ENCODE assay signal across 8 cellular contexts in the genomic region with DNA sequence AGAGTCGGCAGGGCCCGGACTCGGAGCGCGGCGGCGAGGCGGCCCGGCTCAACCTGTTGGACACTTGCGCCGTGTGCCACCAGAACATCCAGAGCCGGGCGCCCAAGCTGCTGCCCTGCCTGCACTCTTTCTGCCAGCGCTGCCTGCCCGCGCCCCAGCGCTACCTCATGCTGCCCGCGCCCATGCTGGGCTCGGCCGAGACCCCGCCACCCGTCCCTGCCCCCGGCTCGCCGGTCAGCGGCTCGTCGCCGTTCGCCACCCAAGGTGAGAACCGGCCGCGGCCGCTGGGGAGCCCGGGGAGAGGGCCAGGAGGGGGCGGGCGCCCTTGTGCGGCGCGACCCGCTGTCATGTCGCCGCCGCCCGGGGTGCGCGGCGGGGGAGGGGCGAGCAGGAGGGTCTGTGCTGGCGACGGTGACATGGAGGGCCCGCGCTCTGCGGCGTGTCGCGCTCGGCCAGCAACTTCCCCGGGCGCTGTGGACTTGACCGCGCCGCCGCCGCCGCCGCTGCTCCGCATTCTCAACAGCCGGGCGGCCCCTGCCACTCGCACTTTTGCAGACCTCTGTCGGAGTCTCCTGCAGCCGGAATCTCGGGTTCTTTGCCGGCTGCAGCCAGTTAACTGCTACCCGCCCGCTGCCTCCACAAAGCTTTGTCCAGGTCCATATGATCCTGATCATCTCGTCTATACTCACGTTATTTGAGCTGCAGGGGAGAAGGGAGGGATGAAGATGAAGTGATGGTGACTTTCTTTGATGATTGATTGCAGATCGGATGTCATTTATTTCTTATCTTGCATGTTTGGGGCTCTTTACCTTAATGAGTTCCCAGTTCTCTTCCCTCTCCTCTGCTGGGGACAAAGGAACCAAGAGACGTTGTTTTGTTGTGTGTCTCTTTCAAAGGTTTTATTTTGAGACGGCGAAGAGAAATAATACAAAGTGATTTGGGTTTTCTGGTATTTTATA. TPM values are rescaled to one million over a fixed set of nuclear protein-coding genes. Genes with fewer than 3 reads are reported as not detected.
DNase-seq lines count a peak whose midpoint lies in the region; ATAC-seq and TF ChIP-seq lines count a peak whose summit lies in the region.

No MANE protein-coding gene starts in this region.

- H3K4me3 Mint-ChIP-seq in activated T-helper 2 cell treated with anti-CD3 and anti-CD28 coated beads, Interferon-gamma antibody, Interleukin-2, Interleukin-4, amounts not matched to agents 10 μg/mL and 5 μg/mL and 100 μg/mL, durations not matched to agents 14 hours and 24 hours and 36 hours (ENCODE audit: low read depth), result peak overlapping the region; percentile 95
- H3K4me3 Mint-ChIP-seq in neural crest cell, result peak overlapping the region; percentile 95

- BruUV-seq in PC-3 (replicated peaks; lab: Mats Ljungman, UMichigan), result no TSS peak

- H3K27me3 ChIP-seq in HL-60 (ENCODE audit: insufficient read depth, poor library complexity, severe bottlenecking), result no peaks in the 10 kb centered on the region
- no peaks in the 10 kb centered on the region for H3K27me3 ChIP-seq in PC-3 (ENCODE audit: low read length)
- H3K27me3 ChIP-seq in stomach smooth muscle (ENCODE audit: control insufficient read depth in 1 of 2, insufficient read depth in 2 of 2, low read length in 2 of 2), result no peaks in the 10 kb centered on the region

- POLR2A ChIA-PET in PC-3 (lab: Charles Lee; ENCODE audit: unreplicated experiment), result no interaction called here

- CTCF ChIA-PET in PC-3 (lab: Charles Lee), result no interaction called here

- H3K9ac ChIP-seq in PC-3 (ENCODE audit: low read length) (peak overlapping the region; percentile 79), stomach smooth muscle (ENCODE audit: low read length in 2 of 2) (peak overlapping the region; percentile 66 to 77)

- H3K4me1 Mint-ChIP-seq in activated T-helper 2 cell treated with anti-CD3 and anti-CD28 coated beads, Interferon-gamma antibody, Interleukin-2, Interleukin-4, amounts not matched to agents 10 μg/mL and 5 μg/mL and 100 μg/mL, durations not matched to agents 14 hours and 24 hours and 36 hours (ENCODE audit: low read depth), result peaks cover 32% of the 10 kb centered on the region
- H3K4me1 Mint-ChIP-seq in neural crest cell, result peaks cover 45% of the 10 kb centered on the region

- peaks cover 3% of the 10 kb centered on the region for H3K27me3 Mint-ChIP-seq in activated T-helper 2 cell treated with anti-CD3 and anti-CD28 coated beads, Interferon-gamma antibody, Interleukin-2, Interleukin-4, amounts not matched to agents 10 μg/mL and 5 μg/mL and 100 μg/mL, durations not matched to agents 14 hours and 24 hours and 36 hours (ENCODE audit: low read depth)
- H3K27me3 Mint-ChIP-seq in neural crest cell (ENCODE audit: low read depth), result no peaks in the 10 kb centered on the region

- H3K9me2 ChIP-seq in PC-3 (replicated peaks; ENCODE audit: low read length), result no peaks in the 10 kb centered on the region

- intact Hi-C loops in PC-3 (cut with micrococcal nuclease), result loop anchor here (5.0 kb wide), 1 partner anchor 299 kb away; no protein-coding TSS in a partner anchor
- intact Hi-C loops in activated T-helper 2 cell treated with anti-CD3 and anti-CD28 coated beads, Interferon-gamma antibody, Interleukin-2, Interleukin-4, amounts not matched to agents 10 μg/mL and 5 μg/mL and 100 μg/mL, durations not matched to agents 14 hours and 24 hours and 36 hours (cut with micrococcal nuclease), result loop anchor here (1.0 to 5.0 kb wide), 6 partner anchors 166 to 459 kb away; a partner anchor contains a TSS

- peaks cover 7% of the 10 kb centered on the region; the same call in 1 of the 2 replicates for H4K20me1 ChIP-seq in PC-3 (ENCODE audit: low read length)

- peaks cover 20% of the 10 kb centered on the region for H3K36me3 Mint-ChIP-seq in activated T-helper 2 cell treated with anti-CD3 and anti-CD28 coated beads, Interferon-gamma antibody, Interleukin-2, Interleukin-4, amounts not matched to agents 10 μg/mL and 5 μg/mL and 100 μg/mL, durations not matched to agents 14 hours and 24 hours and 36 hours (ENCODE audit: low read depth)
- peaks cover 13% of the 10 kb centered on the region for H3K36me3 Mint-ChIP-seq in neural crest cell (ENCODE audit: low read depth)

- H2AFZ ChIP-seq in PC-3 (ENCODE audit: low read length), result peak overlapping the region; percentile 75

- no peaks in the 10 kb centered on the region for H3K9me3 ChIP-seq in PC-3 (ENCODE audit: low read length)
- no peaks in the 10 kb centered on the region for H3K9me3 ChIP-seq in stomach smooth muscle (ENCODE audit: control insufficient read depth in 2 of 2, low read length in 2 of 2)

- H3K79me2 ChIP-seq in PC-3 (ENCODE audit: low read length), result peaks cover 49% of the 10 kb centered on the region

- H3K36me3 ChIP-seq in PC-3 (ENCODE audit: low read depth, low read length), result no peaks in the 10 kb centered on the region
- H3K36me3 ChIP-seq in stomach smooth muscle (ENCODE audit: control insufficient read depth in 2 of 2, insufficient read depth in 2 of 2, low read length in 2 of 2), result no peaks in the 10 kb centered on the region

- DNase-seq in D341Med (ENCODE audit: low spot score), result peak; percentile 84
- DNase-seq in GM20000 (ENCODE audit: low spot score), result peak; percentile 80
- DNase-seq in HL-60 (ENCODE audit: low read depth in 1 of 2, low spot score in 1 of 2), result peak in 1 of 2 experiments; percentile 58
- peak; percentile 43 for DNase-seq in PC-3
- peak; percentile 59 for DNase-seq in activated T-helper 2 cell treated with anti-CD3 and anti-CD28 coated beads, Interferon-gamma antibody, Interleukin-2, Interleukin-4, amounts not matched to agents 10 μg/mL and 5 μg/mL and 100 μg/mL, durations not matched to agents 14 hours and 24 hours and 36 hours (ENCODE audit: low spot score)
- peak; percentile 51 for DNase-seq in fibroblast of pulmonary artery (ENCODE audit: low read depth)
- DNase-seq in neural crest cell (ENCODE audit: low read depth, low spot score), result peak; percentile 54

- H3K27ac ChIP-seq in HL-60 (replicated peaks), result peak overlapping the region; percentile 94
- H3K27ac ChIP-seq in PC-3 (ENCODE audit: low read length), result peak overlapping the region; percentile 58
- H3K27ac ChIP-seq in stomach smooth muscle (ENCODE audit: low read length), result peak overlapping the region; percentile 82

- peak overlapping the region; percentile 81 for H3K4me3 ChIP-seq in HL-60 (replicated peaks; ENCODE audit: insufficient read depth, low read length)
- H3K4me3 ChIP-seq in PC-3 (ENCODE audit: low read length), result peak overlapping the region; percentile 93
- peak overlapping the region; percentile 78 for H3K4me3 ChIP-seq in fibroblast of pulmonary artery (replicated peaks; ENCODE audit: low read depth, low read length)
- peak overlapping the region; percentile 74 to 81 for H3K4me3 ChIP-seq in stomach smooth muscle (ENCODE audit: low read length in 2 of 2)

- TF ChIP-seq CTCF in GM20000 (IDR thresholded peaks at IDR 0.05; ENCODE audit: extremely low read depth, missing control alignments), result peak; percentile 2
- no peak for TF ChIP-seq CTCF in HL-60 (IDR thresholded peaks at IDR 0.05; ENCODE audit: insufficient read depth, low read length)
- TF ChIP-seq CTCF in PC-3 (conservative IDR thresholded peaks at IDR 0.05; ENCODE audit: low read depth, low read length), result no peak
- TF ChIP-seq CTCF in fibroblast of pulmonary artery (IDR thresholded peaks at IDR 0.05; ENCODE audit: low read length, missing control alignments), result no peak
- peak; percentile 27 for TF ChIP-seq CTCF in neural crest cell (conservative IDR thresholded peaks at IDR 0.05)

- 0 out of 2 replicates have a peak, but pooled peaks cover 3% of the 10 kb centered on the region for H3K4me1 ChIP-seq in PC-3 (ENCODE audit: insufficient read depth, low read length)
- H3K4me1 ChIP-seq in stomach smooth muscle (ENCODE audit: control insufficient read depth, insufficient read depth, low read length), result peaks cover 10% of the 10 kb centered on the region

- no peaks in the 10 kb centered on the region for H3K9me3 Mint-ChIP-seq in activated T-helper 2 cell treated with anti-CD3 and anti-CD28 coated beads, Interferon-gamma antibody, Interleukin-2, Interleukin-4, amounts not matched to agents 10 μg/mL and 5 μg/mL and 100 μg/mL, durations not matched to agents 14 hours and 24 hours and 36 hours
- H3K9me3 Mint-ChIP-seq in neural crest cell, result peaks cover 2% of the 10 kb centered on the region

- H3F3A ChIP-seq in PC-3 (ENCODE audit: low read length, unreplicated experiment), result no peaks in the 10 kb centered on the region

- H3K27ac Mint-ChIP-seq in activated T-helper 2 cell treated with anti-CD3 and anti-CD28 coated beads, Interferon-gamma antibody, Interleukin-2, Interleukin-4, amounts not matched to agents 10 μg/mL and 5 μg/mL and 100 μg/mL, durations not matched to agents 14 hours and 24 hours and 36 hours, result peak overlapping the region; percentile 92
- H3K27ac Mint-ChIP-seq in neural crest cell (ENCODE audit: unreplicated experiment), result peak overlapping the region; percentile 96

- H3K4me2 ChIP-seq in PC-3 (ENCODE audit: low read length), result peak overlapping the region; percentile 89

- ATAC-seq in PC-3, result peak; percentile 31

RNA-seq across cellular contexts. Expression of a gene that starts 0.9 kb away (rescaled TPM):
- 12.2 and 12.9 TPM in 2 replicates for total RNA-seq in PC-3 (2014; rRNA removed)
- 16.7 and 17.6 TPM in 2 replicates for total RNA-seq in activated T-helper 2 cell treated with anti-CD3 and anti-CD28 coated beads, Interferon-gamma antibody, Interleukin-2, Interleukin-4, amounts not matched to agents 10 μg/mL and 5 μg/mL and 100 μg/mL, durations not matched to agents 14 hours and 24 hours and 36 hours
- 93.8 and 94.0 TPM in 2 replicates for total RNA-seq in neural crest cell

Comparison
In these comparisons a context has a peak if more than half of its experiments do, and no peak if none do; other contexts are left out.
1. CTCF ChIP-seq: peak in GM20000 (single experiment) and neural crest cell (single experiment); none in HL-60 (single experiment), PC-3 (single experiment) and fibroblast of pulmonary artery (single experiment).
2. Peak in every context shown above with its lines, with median percentiles within 50 percentile points of each other: H3K27ac ChIP-seq and H3K4me3 ChIP-seq.